21 cellular contexts compared by ENCODE assay signal in the genomic region with DNA sequence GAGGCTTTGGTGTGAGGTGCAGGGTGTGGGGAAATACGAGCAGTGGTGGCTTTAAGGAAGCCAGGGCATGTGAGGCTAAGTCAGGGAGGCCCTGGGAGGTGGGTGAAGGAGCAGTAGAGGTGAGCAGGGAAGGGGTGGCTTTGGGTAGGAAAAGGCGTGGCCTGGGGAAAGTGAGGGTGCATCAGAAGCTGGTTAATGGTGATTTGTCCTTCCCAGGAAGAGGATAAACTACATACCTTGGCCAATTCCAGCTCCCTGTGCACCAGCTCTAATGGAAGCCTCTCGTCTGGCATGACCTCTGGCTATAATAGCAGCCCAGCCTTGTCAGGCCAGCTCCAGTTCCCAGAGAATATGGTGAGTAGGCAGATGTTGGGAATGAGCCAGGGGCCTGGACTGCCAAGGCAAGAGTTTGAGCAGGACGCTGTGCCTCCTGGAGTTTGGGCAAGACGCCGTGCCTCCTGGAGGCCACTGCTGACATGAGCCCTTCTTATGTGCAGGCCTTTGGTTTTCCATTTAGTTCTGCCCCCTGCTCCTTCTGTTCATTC. TPM values are rescaled to one million over a fixed set of nuclear protein-coding genes. Genes with fewer than 3 reads are reported as not detected.
A peak's percentile ranks its signal among the peaks of the same experiment; 100 is the strongest.
DNase-seq lines count a peak whose midpoint lies in the region; ATAC-seq and TF ChIP-seq lines count a peak whose summit lies in the region.
"Had no signal": no experiment of that assay in that cellular context is flagged by ENCODE, and none has a peak within 500 bp of the region (broad histone marks: within the 10 kb centered on the region; RNA-seq: fewer than 3 reads in every experiment).

No MANE protein-coding gene starts in this region.

- TF ChIP-seq CTCF in ascending aorta (IDR thresholded peaks at IDR 0.05) (no peak), vagina (IDR thresholded peaks at IDR 0.05) (no peak)

- intact Hi-C loops in ascending aorta (cut with DNase I) = no loop called here
- intact Hi-C loops in vagina (cut with DNase I) = no loop called here

- ATAC-seq in GM19324 (IDR thresholded peaks at IDR 0.05; ENCODE audit: low FRiP score, unreplicated experiment) = no peak
- ATAC-seq: GM23338, HCT116, K562 had no signal

- peak; percentile 2 for DNase-seq in DMS 273 (lab: John Stamatoyannopoulos, UW; ENCODE audit: unreplicated experiment)
- DNase-seq in DMS 273 treated with DMSO at 0.1 percent for 48 hours (lab: John Stamatoyannopoulos, UW) = no peak
- DNase-seq in ascending aorta (ENCODE audit: low spot score in 2 of 2) = no peak
- peak; percentile 15 for DNase-seq in mucosa of gallbladder (ENCODE audit: low spot score)
- DNase-seq in vagina (ENCODE audit: extremely low spot score in 2 of 2) = peak; percentile 60 to 94
- no peak for DNase-seq in NCI-H526 (lab: John Stamatoyannopoulos, UW)
- DNase-seq in NCI-H524 treated with DMSO at 0.1 percent for 48 hours (lab: John Stamatoyannopoulos, UW) = no peak
- DNase-seq: AML-193, DMS153, GDM1, NCI-H1417, NCI-H187, NCI-H2227 treated with DMSO at 0.1 percent for 48 hours, NCI-H510A treated with DMSO at 0.1 percent for 48 hours, RPMI8226, SJCRH30 had no signal

- H3K4me1 ChIP-seq in ascending aorta = peaks cover 0 to 2% of the 10 kb centered on the region in 2 donors
- no peaks in the 10 kb centered on the region for H3K4me1 ChIP-seq in vagina
- H3K4me1 ChIP-seq: SJCRH30 had no signal

- H3K9me3 ChIP-seq in ascending aorta (no peaks in the 10 kb centered on the region), vagina (no peaks in the 10 kb centered on the region)
- H3K9me3 ChIP-seq: SJCRH30 had no signal

- H3K4me3 ChIP-seq in ascending aorta (no peak overlapping the region), vagina (no peak overlapping the region)
- H3K4me3 ChIP-seq: GM23338, K562, SJCRH30 had no signal

- H3K27me3 ChIP-seq in ascending aorta (no peaks in the 10 kb centered on the region), vagina (no peaks in the 10 kb centered on the region)
- H3K27me3 ChIP-seq: SJCRH30 had no signal

- H3K36me3 ChIP-seq in ascending aorta (peaks cover 19 to 75% of the 10 kb centered on the region in 2 donors), vagina (peaks cover 0 to 22% of the 10 kb centered on the region in 2 donors)

- no peak for TF ChIP-seq POLR2A in vagina (IDR thresholded peaks at IDR 0.05)

- H3K27ac ChIP-seq in ascending aorta = peak overlapping the region; percentile 30 to 45
- no peak overlapping the region for H3K27ac ChIP-seq in vagina
- H3K27ac ChIP-seq: 22Rv1, SJCRH30 had no signal

RNA-seq across cellular contexts. Expression of a gene that starts 41.3 kb away (rescaled TPM):
- 16.2 TPM for total RNA-seq in ascending aorta
- 23.9 TPM for total RNA-seq in mucosa of gallbladder
- 10.3 TPM for total RNA-seq in vagina

Comparison
In these comparisons a context has a peak if more than half of its experiments do, and no peak if none do; other contexts are left out.
1. DNase-seq: peak in DMS 273 (single experiment), mucosa of gallbladder (single experiment) and vagina (2 of 2); none in DMS 273 treated with DMSO at 0.1 percent for 48 hours (single experiment), ascending aorta (0 of 2), NCI-H526 (0 of 2) and NCI-H524 treated with DMSO at 0.1 percent for 48 hours (single experiment).